14 cellular contexts compared by ENCODE assay signal in the genomic region with DNA sequence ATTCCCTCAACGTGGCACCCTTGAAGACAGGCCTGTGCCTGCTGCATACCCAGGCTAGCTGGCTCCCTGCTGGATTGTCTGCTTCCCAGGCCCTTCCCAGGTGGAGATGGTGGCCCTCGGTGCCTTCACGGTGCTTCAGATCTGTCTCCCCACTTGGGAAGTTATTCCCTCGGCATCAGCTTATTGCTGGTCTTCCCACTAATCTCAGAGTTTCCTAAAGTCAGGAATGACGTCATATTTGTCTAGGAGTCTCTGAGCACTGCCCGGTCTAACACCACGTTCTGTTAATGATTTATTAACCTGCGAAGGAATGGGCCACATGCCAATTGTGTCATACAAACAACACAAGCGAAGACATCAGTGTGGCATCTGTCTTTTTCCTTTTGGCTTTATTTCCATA.
DNase-seq lines count a peak whose midpoint lies in the region; ATAC-seq, FAIRE-seq and TF ChIP-seq lines count a peak whose summit lies in the region.
"Had no signal": no experiment of that assay in that cellular context is flagged by ENCODE, and none has a peak within 500 bp of the region (broad histone marks: within the 10 kb centered on the region; RNA-seq: fewer than 3 reads in every experiment).

No MANE protein-coding gene starts in this region.

- WGBS in small intestine, 3 donors: 18 to 57% (median 37%) methylated on average over 9 of the region's 9 CpGs

- H3K4me2 ChIP-seq in PC-9: no peak overlapping the region

- ATAC-seq in HG02884 (IDR thresholded peaks at IDR 0.05; ENCODE audit: unreplicated experiment): no peak
- ATAC-seq: CD8-positive, alpha-beta T cell had no signal

- CTCF ChIA-PET in PC-9 (lab: Charles Lee): no interaction called here

- intact Hi-C loops in PC-9 (cut with micrococcal nuclease; ENCODE audit: unreplicated experiment): no loop called here

- H3K4me1 ChIP-seq in small intestine (ENCODE audit: control insufficient read depth in 2 of 2, insufficient read depth in 1 of 2, low read depth in 1 of 2, low read length in 1 of 2): peaks cover 2 to 3% of the 10 kb centered on the region in 2 donors
- H3K4me1 ChIP-seq in PC-9 (replicated peaks; ENCODE audit: insufficient read depth): no peaks in the 10 kb centered on the region

- no peak overlapping the region for H3K4me3 ChIP-seq in small intestine (ENCODE audit: low read depth in 1 of 2, low read length in 2 of 2)
- H3K4me3 ChIP-seq in PC-9: no peak overlapping the region
- H3K4me3 ChIP-seq: cardiac muscle cell, esophagus muscularis mucosa had no signal

- no peaks in the 10 kb centered on the region for H3F3A ChIP-seq in PC-9 (ENCODE audit: insufficient read depth, low read depth)

- no peak overlapping the region for H2AFZ ChIP-seq in PC-9

- H3K27ac ChIP-seq in small intestine (ENCODE audit: low read depth in 1 of 2, low read length in 1 of 2) (no peak overlapping the region), PC-9 (no peak overlapping the region)
- H3K27ac ChIP-seq: cardiac muscle cell, esophagus muscularis mucosa had no signal

- POLR2A ChIA-PET in PC-9 (lab: Charles Lee; ENCODE audit: unreplicated experiment): no interaction called here

- H3K36me3 ChIP-seq in small intestine (ENCODE audit: control insufficient read depth in 2 of 2, insufficient read depth in 2 of 2, low read length in 2 of 2): no peaks in the 10 kb centered on the region
- no peaks in the 10 kb centered on the region for H3K36me3 ChIP-seq in PC-9 (ENCODE audit: low read depth)
- H3K36me3 ChIP-seq: cardiac muscle cell, esophagus muscularis mucosa had no signal

- H4K20me1 ChIP-seq in PC-9 (ENCODE audit: insufficient read depth): no peaks in the 10 kb centered on the region

- H3K27me3 ChIP-seq in small intestine (ENCODE audit: control insufficient read depth in 2 of 2, insufficient read depth in 2 of 2, low read length in 2 of 2) (no peaks in the 10 kb centered on the region), PC-9 (ENCODE audit: insufficient read depth, low read depth) (peaks cover 88% of the 10 kb centered on the region)
- H3K27me3 ChIP-seq: cardiac muscle cell, esophagus muscularis mucosa had no signal

- TF ChIP-seq CTCF in PC-9 (conservative IDR thresholded peaks at IDR 0.05): no peak

- DNase-seq in HK-2 (ENCODE audit: unreplicated experiment): peak; percentile 33
- DNase-seq in amniotic epithelial cell (ENCODE audit: low read depth): peak; percentile 22
- DNase-seq in kidney glomerular epithelial cell (lab: John Stamatoyannopoulos, UW): peak; percentile 73
- peak; percentile 95 for DNase-seq in small intestine
- DNase-seq in NCI-H1105 treated with DMSO at 0.1 percent for 48 hours (lab: John Stamatoyannopoulos, UW): no peak
- no peak for DNase-seq in PC-9
- DNase-seq in NCI-H1105 (lab: John Stamatoyannopoulos, UW): no peak
- DNase-seq: activated CD4-positive, alpha-beta T cell treated with anti-CD3 and anti-CD28 coated beads, Interleukin-2, amount 10 ng/mL, durations not matched to agents 7 days and 5 days; CD8-positive, alpha-beta T cell; NK-92 treated with Interleukin-12 subunit alpha and Interleukin-12 subunit beta, amount 100 ng/mL, for 24 hours; SW 1271 had no signal

- no TSS peak for BruUV-seq in PC-9 (replicated peaks; lab: Mats Ljungman, UMichigan)

- FAIRE-seq in small intestine (lab: Jason Lieb, UNC): no peak

- H3K9me3 ChIP-seq in small intestine (ENCODE audit: control insufficient read depth, low read depth): no peaks in the 10 kb centered on the region
- H3K9me3 ChIP-seq in PC-9 (ENCODE audit: insufficient read depth, low read depth): peaks cover 4% of the 10 kb centered on the region; the same call in 1 of the 2 replicates
- H3K9me3 ChIP-seq: esophagus muscularis mucosa had no signal

- H3K79me2 ChIP-seq in PC-9 (ENCODE audit: low read depth): no peaks in the 10 kb centered on the region

- no peaks in the 10 kb centered on the region for H3K9me2 ChIP-seq in PC-9 (ENCODE audit: insufficient read depth)

Comparison
In these comparisons a context has a peak if more than half of its experiments do, and no peak if none do; other contexts are left out.
1. DNase-seq: peak in HK-2 (single experiment), amniotic epithelial cell (single experiment), kidney glomerular epithelial cell (single experiment) and small intestine (single experiment); none in NCI-H1105 treated with DMSO at 0.1 percent for 48 hours (single experiment), PC-9 (0 of 2) and NCI-H1105 (single experiment).